14 cellular contexts compared by ENCODE assay signal in the genomic region with DNA sequence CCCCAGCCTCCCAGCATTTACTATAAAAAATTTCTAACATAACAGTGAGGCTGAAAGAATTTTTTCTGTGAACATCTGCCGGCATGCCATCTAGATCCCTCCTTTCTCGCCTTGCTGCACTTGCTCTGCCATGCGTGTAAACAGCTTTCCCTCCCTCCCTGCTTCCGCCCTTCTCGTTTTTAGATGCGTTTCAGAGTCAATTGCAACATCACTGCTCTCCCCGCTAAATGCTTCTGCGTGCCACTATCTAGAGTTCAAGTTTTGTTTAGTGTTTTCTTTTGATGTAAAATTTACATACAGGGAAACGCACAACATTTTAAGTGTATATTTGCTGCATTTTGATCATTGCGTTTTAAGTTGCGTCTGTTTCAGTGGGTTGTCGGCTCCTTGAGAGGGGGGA.
DNase-seq lines count a peak whose midpoint lies in the region; TF ChIP-seq lines count a peak whose summit lies in the region.
"Had no signal": no experiment of that assay in that cellular context is flagged by ENCODE, and none has a peak within 500 bp of the region (broad histone marks: within the 10 kb centered on the region; RNA-seq: fewer than 3 reads in every experiment).

No MANE protein-coding gene starts in this region.

- no peaks in the 10 kb centered on the region for H3K27me3 ChIP-seq in BE2C

- no peaks in the 10 kb centered on the region for H3K36me3 Mint-ChIP-seq in glutamatergic neuron (ENCODE audit: unreplicated experiment)
- H3K36me3 Mint-ChIP-seq: T-cell had no signal

- H3K27ac Mint-ChIP-seq in glutamatergic neuron (ENCODE audit: unreplicated experiment): peak overlapping the region; percentile 15
- H3K27ac Mint-ChIP-seq: CD4-positive, alpha-beta T cell; T-cell had no signal

- H3K27me3 Mint-ChIP-seq in glutamatergic neuron (ENCODE audit: unreplicated experiment): peaks cover 6% of the 10 kb centered on the region

- peak; percentile 34 for DNase-seq in AG08395 (ENCODE audit: low spot score)
- peak; percentile 44 for DNase-seq in KBM-7
- peak; percentile 48 to 57 for DNase-seq in NOMO-1 (lab: John Stamatoyannopoulos, UW; ENCODE audit: unreplicated experiment in 2 of 2)
- no peak for DNase-seq in glutamatergic neuron
- DNase-seq in BE2C: no peak
- DNase-seq in central memory CD4-positive, alpha-beta T cell: no peak
- no peak for DNase-seq in HuH-7.5 (ENCODE audit: low spot score)
- no peak for DNase-seq in activated CD4-positive, alpha-beta T cell treated with anti-CD3 and anti-CD28 coated beads, Interleukin-2, amount 50 U/mL, for 1 hour
- DNase-seq: CD4-positive, alpha-beta T cell; DMS79 treated with DMSO at 0.1 percent for 48 hours; NCI-H1092 treated with DMSO at 0.1 percent for 48 hours; NCI-H187; T-cell had no signal

- H3K4me1 ChIP-seq in BE2C: no peaks in the 10 kb centered on the region
- H3K4me1 ChIP-seq: SJSA1 had no signal

- H3K4me1 Mint-ChIP-seq in glutamatergic neuron (ENCODE audit: low read depth, unreplicated experiment): peaks cover 5% of the 10 kb centered on the region
- H3K4me1 Mint-ChIP-seq: T-cell had no signal

- peaks cover 11% of the 10 kb centered on the region for H3K9me3 Mint-ChIP-seq in glutamatergic neuron (ENCODE audit: unreplicated experiment)
- H3K9me3 Mint-ChIP-seq: CD4-positive, alpha-beta T cell; T-cell had no signal

- H3K36me3 ChIP-seq in BE2C: no peaks in the 10 kb centered on the region
- H3K36me3 ChIP-seq: SJSA1 had no signal

- H3K4me3 ChIP-seq in BE2C (ENCODE audit: low read depth, low read length): no peak overlapping the region
- H3K4me3 ChIP-seq: SJSA1 had no signal

- peak overlapping the region; percentile 33 for H3K4me3 Mint-ChIP-seq in glutamatergic neuron (ENCODE audit: unreplicated experiment)
- H3K4me3 Mint-ChIP-seq: CD4-positive, alpha-beta T cell; T-cell had no signal

- in situ Hi-C loops in KBM-7 (cut with MboI; ENCODE audit: low pct_unique_long_range_greater_than_20kb, low sequenced_read_pairs): no loop called here

- no peaks in the 10 kb centered on the region for H3K9me3 ChIP-seq in BE2C
- H3K9me3 ChIP-seq: SJSA1 had no signal

- TF ChIP-seq CTCF in glutamatergic neuron (IDR thresholded peaks at IDR 0.05; ENCODE audit: partially characterized antibody, unreplicated experiment) (no peak), BE2C (IDR thresholded peaks at IDR 0.05; ENCODE audit: low read depth, low read length) (no peak)

Comparison
In these comparisons a context has a peak if more than half of its experiments do, and no peak if none do; other contexts are left out.
1. DNase-seq: peak in AG08395 (single experiment), KBM-7 (single experiment) and NOMO-1 (2 of 2); none in glutamatergic neuron (single experiment), BE2C (single experiment), central memory CD4-positive, alpha-beta T cell (single experiment), HuH-7.5 (single experiment) and activated CD4-positive, alpha-beta T cell treated with anti-CD3 and anti-CD28 coated beads, Interleukin-2, amount 50 U/mL, for 1 hour (single experiment).